In the genomic region with DNA sequence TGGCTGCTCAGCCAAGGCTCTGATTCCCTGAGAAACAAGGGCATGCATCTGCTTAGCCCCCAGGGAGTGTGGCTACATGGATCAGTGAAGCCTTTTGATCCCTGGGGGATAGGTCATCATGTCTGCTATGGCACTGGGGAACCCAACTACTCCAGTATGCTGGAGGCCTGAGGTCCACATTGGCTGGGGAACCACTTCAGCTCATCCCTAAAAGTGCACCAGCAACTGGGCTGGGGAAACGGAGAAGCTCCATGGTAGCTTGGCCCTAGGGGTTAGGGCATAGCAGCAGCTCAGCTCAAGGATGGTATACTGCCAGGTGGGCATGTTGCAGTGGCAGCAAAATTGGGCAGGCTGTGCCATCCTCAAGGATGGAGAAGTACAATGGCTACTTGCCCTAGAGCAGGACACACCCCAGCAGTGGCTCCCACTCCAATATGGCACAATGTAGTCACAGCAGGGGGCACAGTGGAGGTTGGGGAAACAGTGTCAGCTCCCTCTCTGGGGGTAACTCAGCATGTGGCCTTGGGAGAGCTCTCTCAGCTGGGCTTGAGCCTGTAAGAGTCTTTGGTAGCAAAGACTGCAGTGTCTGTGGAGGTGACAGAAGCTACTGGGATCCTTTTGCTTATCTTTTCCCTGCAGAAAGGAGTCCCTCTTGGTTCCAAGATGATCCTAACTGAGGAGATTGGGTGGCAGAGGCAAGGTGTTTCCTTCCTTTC, we compare ENCODE assay signal across 16 cellular contexts.
DNase-seq lines count a peak whose midpoint lies in the region; ATAC-seq and TF ChIP-seq lines count a peak whose summit lies in the region.
"Had no signal": no experiment of that assay in that cellular context is flagged by ENCODE, and none has a peak within 500 bp of the region (broad histone marks: within the 10 kb centered on the region; RNA-seq: fewer than 3 reads in every experiment).

No MANE protein-coding gene starts in this region.

- no peak overlapping the region for H3K27ac Mint-ChIP-seq in activated CD8-positive, alpha-beta memory T cell treated with anti-CD3 and anti-CD28 coated beads, Interleukin-2, amount 10 ng/mL, durations not matched to agents 7 days and 5 days
- H3K27ac Mint-ChIP-seq: CD4-positive, alpha-beta T cell; GM23338 had no signal

- no peak for TF ChIP-seq CTCF in coronary artery (IDR thresholded peaks at IDR 0.05)

- DNase-seq in activated CD8-positive, alpha-beta memory T cell treated with anti-CD3 and anti-CD28 coated beads, Interleukin-2, amount 10 ng/mL, durations not matched to agents 7 days and 5 days: peak; percentile 35
- DNase-seq in activated CD8-positive, alpha-beta memory T cell treated with anti-CD3 and anti-CD28 coated beads, Interleukin-2, amount 50 U/mL, for 48 hours: no peak
- DNase-seq in coronary artery (ENCODE audit: low spot score): peak; percentile 46
- peak; percentile 30 for DNase-seq in sciatic nerve (ENCODE audit: low spot score)
- DNase-seq in pons (ENCODE audit: low spot score): no peak
- no peak for DNase-seq in activated effector memory CD4-positive, alpha-beta T cell treated with anti-CD3 and anti-CD28 coated beads, Interleukin-2, amount 50 U/mL, for 16 hours
- DNase-seq: 8988T; AML-193; C1 segment of cervical spinal cord; Calu3; CD4-positive, alpha-beta T cell; DMS 273 treated with DMSO at 0.1 percent for 48 hours; H7 had no signal

- no peak overlapping the region for H3K4me3 Mint-ChIP-seq in activated CD8-positive, alpha-beta memory T cell treated with anti-CD3 and anti-CD28 coated beads, Interleukin-2, amount 10 ng/mL, durations not matched to agents 7 days and 5 days
- H3K4me3 Mint-ChIP-seq: CD4-positive, alpha-beta T cell; GM23338 had no signal

- CTCF ChIA-PET in activated CD8-positive, alpha-beta memory T cell treated with anti-CD3 and anti-CD28 coated beads, Interleukin-2, amount 10 ng/mL, durations not matched to agents 7 days and 5 days (lab: Charles Lee): no interaction called here

- H3K36me3 Mint-ChIP-seq in activated CD8-positive, alpha-beta memory T cell treated with anti-CD3 and anti-CD28 coated beads, Interleukin-2, amount 10 ng/mL, durations not matched to agents 7 days and 5 days: peaks cover 5% of the 10 kb centered on the region

- no peak overlapping the region for H3K27ac ChIP-seq in coronary artery

- H3K27me3 Mint-ChIP-seq in activated CD8-positive, alpha-beta memory T cell treated with anti-CD3 and anti-CD28 coated beads, Interleukin-2, amount 10 ng/mL, durations not matched to agents 7 days and 5 days: peaks cover 27% of the 10 kb centered on the region

- peaks cover 9% of the 10 kb centered on the region for H3K9me3 Mint-ChIP-seq in activated CD8-positive, alpha-beta memory T cell treated with anti-CD3 and anti-CD28 coated beads, Interleukin-2, amount 10 ng/mL, durations not matched to agents 7 days and 5 days (ENCODE audit: low read depth)

- no peak overlapping the region for H3K4me3 ChIP-seq in coronary artery
- H3K4me3 ChIP-seq: GM23338 had no signal

- ATAC-seq in activated CD8-positive, alpha-beta memory T cell treated with anti-CD3 and anti-CD28 coated beads, Interleukin-2, amount 10 ng/mL, durations not matched to agents 7 days and 5 days: no peak
- ATAC-seq in sciatic nerve (no peak), HG02759 (IDR thresholded peaks at IDR 0.05; ENCODE audit: unreplicated experiment) (no peak)
- ATAC-seq: GM23338, HepG2 had no signal

- intact Hi-C loops in sciatic nerve (cut with DNase I): no loop called here

- H3K4me1 Mint-ChIP-seq in activated CD8-positive, alpha-beta memory T cell treated with anti-CD3 and anti-CD28 coated beads, Interleukin-2, amount 10 ng/mL, durations not matched to agents 7 days and 5 days: no peaks in the 10 kb centered on the region
- H3K4me1 Mint-ChIP-seq: GM23338 had no signal

Comparison
In these comparisons a context has a peak if more than half of its experiments do, and no peak if none do; other contexts are left out.
1. DNase-seq: peak in activated CD8-positive, alpha-beta memory T cell treated with anti-CD3 and anti-CD28 coated beads, Interleukin-2, amount 10 ng/mL, durations not matched to agents 7 days and 5 days (single experiment), coronary artery (single experiment) and sciatic nerve (single experiment); none in activated CD8-positive, alpha-beta memory T cell treated with anti-CD3 and anti-CD28 coated beads, Interleukin-2, amount 50 U/mL, for 48 hours (single experiment), pons (single experiment) and activated effector memory CD4-positive, alpha-beta T cell treated with anti-CD3 and anti-CD28 coated beads, Interleukin-2, amount 50 U/mL, for 16 hours (single experiment).